In the genomic region with DNA sequence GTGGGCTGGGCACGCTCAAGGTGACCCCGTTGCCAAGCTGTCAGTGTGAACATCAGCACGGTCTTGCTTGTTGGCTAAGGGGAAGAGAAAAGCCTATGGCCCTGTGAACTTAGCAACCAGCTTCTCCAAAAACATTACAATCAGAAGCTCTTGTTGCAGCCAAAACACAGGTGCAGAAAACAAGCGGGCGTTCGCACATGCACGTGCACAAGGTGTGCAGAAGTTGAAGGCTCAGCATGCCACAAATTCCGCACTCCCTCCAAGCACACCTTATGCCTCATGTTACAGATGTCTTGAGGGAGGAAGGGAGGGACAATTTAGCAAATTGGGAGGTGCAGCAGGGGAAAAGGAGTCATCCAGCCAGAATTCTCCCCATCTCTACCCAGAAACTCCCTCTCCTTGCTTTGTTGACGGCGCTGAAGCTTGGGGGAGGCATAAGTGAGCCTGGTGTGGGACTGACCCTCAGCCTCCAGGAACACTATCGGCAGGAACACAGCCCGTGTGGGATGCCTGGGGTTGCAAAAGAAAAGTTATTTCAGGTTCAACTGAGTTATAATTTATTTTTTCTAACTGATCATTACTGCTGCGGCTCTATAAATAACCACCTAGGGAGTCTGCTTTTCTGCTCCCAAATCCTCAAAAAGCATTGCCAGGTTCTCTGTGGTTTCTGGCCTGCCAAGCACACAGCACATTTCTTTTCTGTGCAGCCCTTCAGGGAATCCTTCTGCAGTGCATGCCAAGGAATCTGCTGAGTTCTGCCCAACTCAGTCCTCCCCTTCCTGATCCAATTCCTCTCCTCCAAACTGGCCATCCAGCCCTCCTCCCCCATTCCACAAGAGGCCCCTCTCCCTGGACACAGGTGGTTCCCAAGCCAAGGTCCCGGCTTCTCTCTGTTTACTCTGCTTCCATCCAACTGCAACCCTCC, we compare ENCODE assay signal across 17 cellular contexts.
A peak's percentile ranks its signal among the peaks of the same experiment; 100 is the strongest.
DNase-seq lines count a peak whose midpoint lies in the region; ATAC-seq, FAIRE-seq and TF ChIP-seq lines count a peak whose summit lies in the region.
"Had no signal": no experiment of that assay in that cellular context is flagged by ENCODE, and none has a peak within 500 bp of the region (broad histone marks: within the 10 kb centered on the region; RNA-seq: fewer than 3 reads in every experiment).

No MANE protein-coding gene starts in this region.

- no peak for FAIRE-seq in astrocyte (lab: Jason Lieb, UNC)

- no peak overlapping the region for H3K4me3 ChIP-seq in MG63
- H3K4me3 ChIP-seq in astrocyte (ENCODE audit: insufficient read depth, low read depth, low read length), result no peak overlapping the region
- no peak overlapping the region for H3K4me3 ChIP-seq in right cardiac atrium (ENCODE audit: low read length)
- no peak overlapping the region for H3K4me3 ChIP-seq in WERI-Rb-1 (ENCODE audit: low read depth, low read length)
- H3K4me3 ChIP-seq in CD8-positive, alpha-beta memory T cell (ENCODE audit: low read length), result no peak overlapping the region

- H3K4me2 ChIP-seq in astrocyte (ENCODE audit: low read length), result peak overlapping the region; percentile 16

- WGBS in right cardiac atrium, result 70% methylated on average over 14 of the region's 14 CpGs

- H3K9me3 ChIP-seq in MG63, result no peaks in the 10 kb centered on the region
- H3K9me3 ChIP-seq in astrocyte (ENCODE audit: insufficient read depth, low read depth, low read length), result no peaks in the 10 kb centered on the region
- no peaks in the 10 kb centered on the region for H3K9me3 ChIP-seq in right cardiac atrium (ENCODE audit: control insufficient read depth, low read length)
- H3K9me3 ChIP-seq in WERI-Rb-1 (ENCODE audit: severe bottlenecking), result no peaks in the 10 kb centered on the region
- H3K9me3 ChIP-seq in CD8-positive, alpha-beta memory T cell (ENCODE audit: low read length), result no peaks in the 10 kb centered on the region

- H3K36me3 ChIP-seq in MG63 (no peaks in the 10 kb centered on the region), astrocyte (ENCODE audit: insufficient read depth, low read length) (no peaks in the 10 kb centered on the region), WERI-Rb-1 (no peaks in the 10 kb centered on the region)
- no peaks in the 10 kb centered on the region for H3K36me3 ChIP-seq in CD8-positive, alpha-beta memory T cell (ENCODE audit: insufficient read depth, low read length)
- H3K36me3 ChIP-seq: brain microvascular endothelial cell had no signal

- DNase-seq in MG63 (peak; percentile 73), astrocyte (ENCODE audit: low read depth) (peak; percentile 74), right cardiac atrium (peak in 2 of 3 donors; percentile 57 to 68), stromal cell of bone marrow (ENCODE audit: low read depth) (peak; percentile 65), WERI-Rb-1 (no peak), HUDEP-2 (lab: John Stamatoyannopoulos, UW; ENCODE audit: unreplicated experiment in 76 of 76) (no peak)
- no peak for DNase-seq in CD8-positive, alpha-beta memory T cell
- DNase-seq: activated CD4-positive, CD25-positive, alpha-beta regulatory T cell; activated gamma-delta T cell treated with Interleukin-2 at 50 U/mL for 16 hours; brain microvascular endothelial cell; DMS79; effector CD4-positive, alpha-beta T cell; left colon; NCI-H526 treated with DMSO at 0.1 percent for 48 hours; T-helper 1 cell had no signal

- H3K27me3 ChIP-seq in MG63 (no peaks in the 10 kb centered on the region), astrocyte (ENCODE audit: insufficient read depth, low read length) (no peaks in the 10 kb centered on the region), right cardiac atrium (ENCODE audit: control insufficient read depth, insufficient read depth) (no peaks in the 10 kb centered on the region), WERI-Rb-1 (ENCODE audit: insufficient read depth, low read depth, severe bottlenecking) (no peaks in the 10 kb centered on the region)
- no peaks in the 10 kb centered on the region for H3K27me3 ChIP-seq in CD8-positive, alpha-beta memory T cell (ENCODE audit: insufficient read depth, low read length, poor library complexity, severe bottlenecking)
- H3K27me3 ChIP-seq: brain microvascular endothelial cell had no signal

- POLR2A ChIA-PET in CD8-positive, alpha-beta memory T cell (lab: Charles Lee), result no interaction called here

- no peaks in the 10 kb centered on the region for H3K9me3 Mint-ChIP-seq in astrocyte (ENCODE audit: unreplicated experiment)
- peaks cover 0 to 2% (median 0%) of the 10 kb centered on the region in 5 donors for H3K9me3 Mint-ChIP-seq in CD8-positive, alpha-beta memory T cell
- H3K9me3 Mint-ChIP-seq: natural killer cell treated with Interleukin-12 subunit alpha and Interleukin-12 subunit beta and Interleukin-15 and Interleukin-18, amount 100 ng/mL, for 72 hours had no signal

- no peak overlapping the region for H2AFZ ChIP-seq in astrocyte (ENCODE audit: low read depth, low read length)

- peaks cover 33% of the 10 kb centered on the region for H3K4me1 Mint-ChIP-seq in astrocyte (ENCODE audit: low read depth, unreplicated experiment)
- peaks cover 2 to 11% (median 2%) of the 10 kb centered on the region in 3 donors for H3K4me1 Mint-ChIP-seq in CD8-positive, alpha-beta memory T cell

- H3K79me2 ChIP-seq in astrocyte (ENCODE audit: insufficient read depth, low read length), result peaks cover 29% of the 10 kb centered on the region

- H3K36me3 Mint-ChIP-seq in astrocyte (ENCODE audit: low read depth, unreplicated experiment), result no peaks in the 10 kb centered on the region
- peaks cover 9 to 15% (median 12%) of the 10 kb centered on the region in 3 donors for H3K36me3 Mint-ChIP-seq in CD8-positive, alpha-beta memory T cell

- H4K20me1 ChIP-seq in astrocyte (ENCODE audit: insufficient read depth, low read length), result no peaks in the 10 kb centered on the region

- peak; percentile 71 to 75 for ATAC-seq in right cardiac atrium
- ATAC-seq: left colon; natural killer cell treated with Interleukin-12 subunit alpha and Interleukin-12 subunit beta and Interleukin-15 and Interleukin-18, amount 100 ng/mL, for 72 hours had no signal

- CTCF ChIA-PET in CD8-positive, alpha-beta memory T cell (lab: Charles Lee), result no interaction called here

- H3K9ac ChIP-seq in astrocyte (ENCODE audit: low read length), result no peak overlapping the region

- no peaks in the 10 kb centered on the region for H3K27me3 Mint-ChIP-seq in astrocyte (ENCODE audit: low read depth, unreplicated experiment)
- H3K27me3 Mint-ChIP-seq in CD8-positive, alpha-beta memory T cell, result no peaks in the 10 kb centered on the region
- H3K27me3 Mint-ChIP-seq: natural killer cell treated with Interleukin-12 subunit alpha and Interleukin-12 subunit beta and Interleukin-15 and Interleukin-18, amount 100 ng/mL, for 72 hours had no signal

- intact Hi-C loops in right cardiac atrium (cut with DNase I), result no loop called here

- no peak for TF ChIP-seq CTCF in astrocyte (IDR thresholded peaks at IDR 0.05; ENCODE audit: insufficient read depth, low read depth, low read length)
- TF ChIP-seq CTCF in WERI-Rb-1 (IDR thresholded peaks at IDR 0.05; ENCODE audit: low read depth, low read length), result no peak

- no peak overlapping the region for H3K27ac Mint-ChIP-seq in astrocyte (ENCODE audit: unreplicated experiment)
- peak overlapping the region in 1 of 8 donors; percentile 74 for H3K27ac Mint-ChIP-seq in CD8-positive, alpha-beta memory T cell
- H3K27ac Mint-ChIP-seq: CD14-positive monocyte; natural killer cell treated with Interleukin-12 subunit alpha and Interleukin-12 subunit beta and Interleukin-15 and Interleukin-18, amount 100 ng/mL, for 72 hours had no signal

- no peak overlapping the region for H3K4me3 Mint-ChIP-seq in astrocyte (ENCODE audit: unreplicated experiment)
- peak overlapping the region in 1 of 7 donors; percentile 30 for H3K4me3 Mint-ChIP-seq in CD8-positive, alpha-beta memory T cell
- H3K4me3 Mint-ChIP-seq: CD14-positive monocyte; natural killer cell treated with Interleukin-12 subunit alpha and Interleukin-12 subunit beta and Interleukin-15 and Interleukin-18, amount 100 ng/mL, for 72 hours had no signal

- peaks cover 32% of the 10 kb centered on the region for H3K4me1 ChIP-seq in astrocyte (ENCODE audit: insufficient read depth, low read length)
- no peaks in the 10 kb centered on the region for H3K4me1 ChIP-seq in right cardiac atrium (ENCODE audit: control insufficient read depth, insufficient read depth, low read length)
- no peaks in the 10 kb centered on the region for H3K4me1 ChIP-seq in CD8-positive, alpha-beta memory T cell (ENCODE audit: insufficient read depth, low read length)

- no peak overlapping the region for H3K27ac ChIP-seq in astrocyte (ENCODE audit: low read depth, low read length)
- H3K27ac ChIP-seq in right cardiac atrium (ENCODE audit: low read length), result no peak overlapping the region
- no peak overlapping the region for H3K27ac ChIP-seq in WERI-Rb-1
- no peak overlapping the region for H3K27ac ChIP-seq in CD8-positive, alpha-beta memory T cell (ENCODE audit: low read depth, low read length)
- H3K27ac ChIP-seq: brain microvascular endothelial cell had no signal

Comparison
In these comparisons a context has a peak if more than half of its experiments do, and no peak if none do; other contexts are left out.
1. DNase-seq: peak in MG63 (single experiment), astrocyte (single experiment), right cardiac atrium (2 of 3) and stromal cell of bone marrow (single experiment); none in WERI-Rb-1 (single experiment), CD8-positive, alpha-beta memory T cell (0 of 5) and HUDEP-2 (0 of 76).